In the genomic region with DNA sequence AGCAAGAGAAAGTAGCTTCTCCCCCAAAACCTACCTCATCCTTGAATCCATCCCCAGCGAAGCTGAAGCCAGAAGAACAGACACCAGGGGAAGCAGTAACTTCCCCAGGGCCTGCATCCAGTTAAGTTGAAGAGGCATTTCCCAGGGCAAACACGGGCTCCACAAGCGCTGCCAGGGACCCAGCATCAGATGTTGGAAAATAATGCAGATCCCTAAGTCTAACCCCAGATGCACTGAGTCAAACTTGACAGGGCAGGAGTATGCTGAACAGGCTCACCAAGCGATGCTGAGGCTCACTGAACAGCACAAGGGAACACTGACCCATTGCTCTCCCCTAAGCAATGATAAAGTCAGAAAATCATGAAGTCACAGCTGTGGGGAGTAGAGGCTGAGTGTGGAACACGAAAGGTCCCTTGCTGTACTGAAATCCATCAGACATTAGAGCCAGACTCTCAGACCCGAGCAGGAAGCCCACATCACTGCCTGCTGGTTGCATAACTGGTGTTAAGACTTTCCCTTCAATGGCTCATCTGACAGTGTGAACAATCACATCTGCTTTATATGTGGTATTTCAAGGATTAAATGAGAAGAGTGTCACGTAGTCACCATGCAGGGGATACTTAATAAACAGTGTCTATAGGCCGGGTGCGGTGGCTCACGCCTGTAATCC, we compare ENCODE assay signal across 13 cellular contexts. TPM values are rescaled to one million over a fixed set of nuclear protein-coding genes. Genes with fewer than 3 reads are reported as not detected.
A peak's percentile ranks its signal among the peaks of the same experiment; 100 is the strongest.
DNase-seq lines count a peak whose midpoint lies in the region; ATAC-seq and TF ChIP-seq lines count a peak whose summit lies in the region.
"Had no signal": no experiment of that assay in that cellular context is flagged by ENCODE, and none has a peak within 500 bp of the region (broad histone marks: within the 10 kb centered on the region; RNA-seq: fewer than 3 reads in every experiment).

No MANE protein-coding gene starts in this region.

- in situ Hi-C loops in mammary epithelial cell (cut with MboI; ENCODE audit: low sequenced_read_pairs in 2 of 2), result no loop called here

- no peak for TF ChIP-seq CTCF in breast epithelium (IDR thresholded peaks at IDR 0.05)
- TF ChIP-seq CTCF in mammary epithelial cell (conservative IDR thresholded peaks at IDR 0.05 in 1 of 2, IDR thresholded peaks at IDR 0.05 in 1 of 2; ENCODE audit: extremely low read depth in 1 of 2, insufficient read depth in 1 of 2, low read depth in 1 of 2, low read length in 2 of 2), result no peak
- TF ChIP-seq CTCF in osteoblast (IDR thresholded peaks at IDR 0.05; ENCODE audit: extremely low read depth, low read depth, low read length), result no peak
- no peak for TF ChIP-seq CTCF in vagina (IDR thresholded peaks at IDR 0.05)

- peaks cover 0 to 7% of the 10 kb centered on the region in 2 donors for H3K9me3 Mint-ChIP-seq in activated naive CD4-positive, alpha-beta T cell treated with anti-CD3 and anti-CD28 coated beads, Interleukin-2, amount 50 U/mL, for 72 hours

- H3K4me1 ChIP-seq in breast epithelium (peaks cover 6 to 19% of the 10 kb centered on the region in 2 donors), mammary epithelial cell (ENCODE audit: insufficient read depth, low read length) (no peaks in the 10 kb centered on the region), osteoblast (ENCODE audit: insufficient read depth, low read length) (peaks cover 35% of the 10 kb centered on the region), vagina (peaks cover 67% of the 10 kb centered on the region)
- H3K4me1 ChIP-seq: right lobe of liver had no signal

- ATAC-seq in activated naive CD4-positive, alpha-beta T cell treated with anti-CD3 and anti-CD28 coated beads, Interleukin-2, amount 50 U/mL, for 72 hours, result no peak
- no peak for ATAC-seq in GM19467 (IDR thresholded peaks at IDR 0.05; ENCODE audit: unreplicated experiment)

- H3K36me3 ChIP-seq in breast epithelium (no peaks in the 10 kb centered on the region), mammary epithelial cell (ENCODE audit: insufficient read depth, low read length) (no peaks in the 10 kb centered on the region), osteoblast (ENCODE audit: insufficient read depth, low read length) (no peaks in the 10 kb centered on the region), vagina (no peaks in the 10 kb centered on the region)
- H3K36me3 ChIP-seq: right lobe of liver had no signal

- H2AFZ ChIP-seq in mammary epithelial cell (ENCODE audit: low read depth, low read length) (no peak overlapping the region), osteoblast (ENCODE audit: low read length) (peak overlapping the region; percentile 19)

- peak overlapping the region; percentile 10 to 39 for H3K27ac ChIP-seq in breast epithelium
- H3K27ac ChIP-seq in mammary epithelial cell (ENCODE audit: insufficient read depth, low read depth, low read length), result no peak overlapping the region
- H3K27ac ChIP-seq in osteoblast (ENCODE audit: low read depth, low read length), result peak overlapping the region; percentile 66
- H3K27ac ChIP-seq in vagina, result peak overlapping the region; percentile 82
- H3K27ac ChIP-seq: right lobe of liver had no signal

- H3K36me3 Mint-ChIP-seq in activated naive CD4-positive, alpha-beta T cell treated with anti-CD3 and anti-CD28 coated beads, Interleukin-2, amount 50 U/mL, for 72 hours, result no peaks in the 10 kb centered on the region
- H3K36me3 Mint-ChIP-seq: activated naive CD4-positive, alpha-beta T cell treated with anti-CD3 and anti-CD28 coated beads, Interleukin-2, amount 50 U/mL, for 24 hours had no signal

- TF ChIP-seq POLR2A in breast epithelium (IDR thresholded peaks at IDR 0.05), result no peak
- no peak for TF ChIP-seq POLR2A in vagina (IDR thresholded peaks at IDR 0.05)

- DNase-seq in breast epithelium (ENCODE audit: low spot score in 2 of 2) (peak in 1 of 2 donors; percentile 9), mammary epithelial cell (no peak), glomerular visceral epithelial cell (ENCODE audit: extremely low spot score) (peak; percentile 49), osteoblast (ENCODE audit: insufficient read length, low spot score, missing footprints) (no peak), vagina (ENCODE audit: extremely low spot score in 2 of 2) (no peak), CD1c-positive myeloid dendritic cell (ENCODE audit: extremely low spot score) (no peak)
- DNase-seq in activated naive CD4-positive, alpha-beta T cell treated with anti-CD3 and anti-CD28 coated beads, Interleukin-2, amount 50 U/mL, for 72 hours (ENCODE audit: low spot score in 2 of 2), result no peak
- DNase-seq: NCI-H524 had no signal

- H3K27me3 ChIP-seq in breast epithelium (no peaks in the 10 kb centered on the region), mammary epithelial cell (ENCODE audit: insufficient read depth, low read length) (peaks cover under 1% of the 10 kb centered on the region), osteoblast (ENCODE audit: insufficient read depth, low read length) (no peaks in the 10 kb centered on the region), vagina (no peaks in the 10 kb centered on the region)
- H3K27me3 ChIP-seq: dorsolateral prefrontal cortex, right lobe of liver had no signal

- no peaks in the 10 kb centered on the region for H3K79me2 ChIP-seq in mammary epithelial cell (ENCODE audit: insufficient read depth, low read length)
- H3K79me2 ChIP-seq in osteoblast (ENCODE audit: insufficient read depth, low read length), result peaks cover 7% of the 10 kb centered on the region

- H3K4me3 ChIP-seq in breast epithelium (no peak overlapping the region), mammary epithelial cell (replicated peaks in 1 of 3; ENCODE audit: insufficient read depth in 1 of 3, low read depth in 2 of 3, low read length in 3 of 3) (no peak overlapping the region), osteoblast (ENCODE audit: insufficient read depth, low read length) (peak overlapping the region; percentile 52), vagina (no peak overlapping the region)
- H3K4me3 ChIP-seq: A549, dorsolateral prefrontal cortex, right lobe of liver had no signal

- no peak overlapping the region for H3K27ac Mint-ChIP-seq in activated naive CD4-positive, alpha-beta T cell treated with anti-CD3 and anti-CD28 coated beads, Interleukin-2, amount 50 U/mL, for 72 hours
- H3K27ac Mint-ChIP-seq: activated naive CD4-positive, alpha-beta T cell treated with anti-CD3 and anti-CD28 coated beads, Interleukin-2, amount 50 U/mL, for 24 hours had no signal

- H3K9me3 ChIP-seq in breast epithelium (no peaks in the 10 kb centered on the region), mammary epithelial cell (replicated peaks; ENCODE audit: insufficient read depth, low read length) (no peaks in the 10 kb centered on the region), osteoblast (ENCODE audit: low read depth, low read length) (no peaks in the 10 kb centered on the region), vagina (no peaks in the 10 kb centered on the region)
- H3K9me3 ChIP-seq: right lobe of liver had no signal

- BruUV-seq in mammary epithelial cell (replicated peaks; lab: Mats Ljungman, UMichigan), result no TSS peak

- 80% methylated on average over 9 of the region's 10 CpGs for WGBS in mammary epithelial cell (ENCODE audit: low coverage, missing lambda C conversion rate)

- CTCF ChIA-PET in mammary epithelial cell (lab: Charles Lee; ENCODE audit: low non-redundant PET), result no interaction called here

- intact Hi-C loops in breast epithelium (cut with DNase I; ENCODE audit: low total_unique reads) (no loop called here), mammary epithelial cell (cut with micrococcal nuclease) (no loop called here), vagina (cut with DNase I) (no loop called here)

- no peak overlapping the region for H3K4me2 ChIP-seq in mammary epithelial cell (ENCODE audit: insufficient read depth, low read depth, low read length)
- H3K4me2 ChIP-seq in osteoblast (ENCODE audit: insufficient read depth, low read length), result peak overlapping the region; percentile 69
- H3K4me2 ChIP-seq: A549 had no signal

- dilution Hi-C loops in mammary epithelial cell (cut with HindIII; ENCODE audit: low sequenced_read_pairs), result no loop called here

- H4K20me1 ChIP-seq in mammary epithelial cell (ENCODE audit: insufficient read depth, low read length) (no peaks in the 10 kb centered on the region), osteoblast (ENCODE audit: insufficient read depth, low read length) (peaks cover 12% of the 10 kb centered on the region)

- no peak overlapping the region for H3K9ac ChIP-seq in mammary epithelial cell (ENCODE audit: insufficient read depth, low read length)

RNA-seq across cellular contexts. Expression of gene TNS1, which starts 36.3 kb away (rescaled TPM):
- 100 to 1,000 TPM; 141 to 577 (median 154) TPM for total RNA-seq in breast epithelium
- total RNA-seq in mammary epithelial cell, result 10 to 100 TPM in 1 of 2 donors, under 1 TPM in 1; 0.80 to 20.0 TPM
- polyA plus RNA-seq in mammary epithelial cell, result 0.46 TPM
- 11.9 TPM for polyA minus RNA-seq in mammary epithelial cell
- 45.7 and 48.9 TPM in 2 replicates for total RNA-seq in osteoblast
- total RNA-seq in vagina, result 216 TPM
- 1 to 10 TPM in 1 of 2 donors, under 1 TPM in 1; 0.27 to 5.1 TPM for total RNA-seq in activated naive CD4-positive, alpha-beta T cell treated with anti-CD3 and anti-CD28 coated beads, Interleukin-2, amount 50 U/mL, for 72 hours
